ENCODE assay signal across 8 cellular contexts in genomic region chr17:66304304-66305174, GRCh38. TPM values are rescaled to one million over a fixed set of nuclear protein-coding genes. Genes with fewer than 3 reads are reported as not detected.
DNase-seq lines count a peak whose midpoint lies in the region; ATAC-seq and TF ChIP-seq lines count a peak whose summit lies in the region.

No MANE protein-coding gene starts in this region.

- TF ChIP-seq CTCF in GM12875 (IDR thresholded peaks at IDR 0.05; ENCODE audit: borderline replicate concordance, insufficient read depth, low read depth, low read length) = no peak

- peak overlapping the region; percentile 20 for H3K4me3 Mint-ChIP-seq in dendritic cell treated with granulocyte-macrophage colony-stimulating factor and Interleukin-4, amounts not matched to agents 40 ng/mL and 50 ng/mL, for 4 days

- H3K4me3 ChIP-seq in GM12875 (ENCODE audit: low read depth, low read length) (peak overlapping the region; percentile 3), muscle layer of duodenum (ENCODE audit: low read depth in 1 of 2, low read length in 2 of 2) (peak overlapping the region; percentile 81 to 83)

- H3K27ac Mint-ChIP-seq in dendritic cell treated with granulocyte-macrophage colony-stimulating factor and Interleukin-4, amounts not matched to agents 40 ng/mL and 50 ng/mL, for 4 days = peak overlapping the region; percentile 8

- peak overlapping the region; percentile 82 for H3K27ac ChIP-seq in muscle layer of duodenum (ENCODE audit: low read length)

- peaks cover 22% of the 10 kb centered on the region for H3K27me3 Mint-ChIP-seq in dendritic cell treated with granulocyte-macrophage colony-stimulating factor and Interleukin-4, amounts not matched to agents 40 ng/mL and 50 ng/mL, for 4 days

- intact Hi-C loops in dendritic cell treated with granulocyte-macrophage colony-stimulating factor and Interleukin-4, amounts not matched to agents 40 ng/mL and 50 ng/mL, for 4 days (cut with micrococcal nuclease) = loop anchor here (10.0 kb wide), 1 partner anchor 130 kb away; no protein-coding TSS in a partner anchor

- H3K27me3 ChIP-seq in muscle layer of duodenum (ENCODE audit: low read depth, low read length) = no peaks in the 10 kb centered on the region

- no peak for ATAC-seq in HG02938 (IDR thresholded peaks at IDR 0.05; ENCODE audit: unreplicated experiment)

- H3K4me1 ChIP-seq in muscle layer of duodenum (ENCODE audit: control insufficient read depth in 1 of 2, insufficient read depth in 2 of 2, low read length in 2 of 2) = peaks cover 0 to 28% of the 10 kb centered on the region in 2 donors

- peaks cover 41% of the 10 kb centered on the region for H3K4me1 Mint-ChIP-seq in dendritic cell treated with granulocyte-macrophage colony-stimulating factor and Interleukin-4, amounts not matched to agents 40 ng/mL and 50 ng/mL, for 4 days (ENCODE audit: low read depth)

- peaks cover 15% of the 10 kb centered on the region for H3K36me3 Mint-ChIP-seq in dendritic cell treated with granulocyte-macrophage colony-stimulating factor and Interleukin-4, amounts not matched to agents 40 ng/mL and 50 ng/mL, for 4 days (ENCODE audit: low read depth)

- H3K36me3 ChIP-seq in muscle layer of duodenum (ENCODE audit: control insufficient read depth in 1 of 2, insufficient read depth in 2 of 2, low read length in 2 of 2) = no peaks in the 10 kb centered on the region

- H3K9me3 Mint-ChIP-seq in dendritic cell treated with granulocyte-macrophage colony-stimulating factor and Interleukin-4, amounts not matched to agents 40 ng/mL and 50 ng/mL, for 4 days = no peaks in the 10 kb centered on the region

- DNase-seq in 8988T (peak; percentile 21), SW 1271 (lab: John Stamatoyannopoulos, UW) (peak; percentile 28 to 74), ureter (ENCODE audit: low spot score) (no peak), GM03348 (ENCODE audit: low spot score) (no peak)

- no peaks in the 10 kb centered on the region for H3K9me3 ChIP-seq in muscle layer of duodenum (ENCODE audit: control insufficient read depth in 1 of 2, low read length in 2 of 2)

RNA-seq across cellular contexts. Expression of gene PRKCA, which starts 2.1 kb away (rescaled TPM):
- 58.1 TPM for total RNA-seq in ureter

Comparison
In these comparisons a context has a peak if more than half of its experiments do, and no peak if none do; other contexts are left out.
1. DNase-seq: peak in 8988T (single experiment) and SW 1271 (2 of 2); none in ureter (single experiment) and GM03348 (single experiment).